8 cellular contexts compared by ENCODE assay signal in genomic region chr2:238426568-238427434, GRCh38. TPM values are rescaled to one million over a fixed set of nuclear protein-coding genes. Genes with fewer than 3 reads are reported as not detected.
DNase-seq lines count a peak whose midpoint lies in the region; ATAC-seq lines count a peak whose summit lies in the region.

Gene ASB1, plus strand, starts transcription at chr2:238426927. Its CDS starts 144 bp downstream, at chr2:238427071.

- peaks cover 47% of the 10 kb centered on the region for H3K79me2 ChIP-seq in ACC112 (ENCODE audit: control insufficient read depth, insufficient read depth, low read length, unreplicated experiment)

- DNase-seq in NCI-H2227 (lab: John Stamatoyannopoulos, UW; ENCODE audit: unreplicated experiment) (peak; percentile 94), cerebellum (ENCODE audit: low spot score) (peak; percentile 83), kidney tubule cell (ENCODE audit: low spot score) (peak; percentile 85)
- peak; percentile 81 for DNase-seq in activated CD4-positive, CD25-positive, alpha-beta regulatory T cell treated with anti-CD3 and anti-CD28 coated beads, Interleukin-2, amount 50 U/mL, for 72 hours
- DNase-seq in stimulated activated CD4-positive, alpha-beta T cell treated with anti-CD3 and anti-CD28 coated beads, Interleukin-1b, Interleukin-23, amount 100 ng/mL, for 4 hours (ENCODE audit: low read depth in 2 of 2) = peak; percentile 71 to 74

- peaks cover 48% of the 10 kb centered on the region for H3K4me1 ChIP-seq in ACC112 (ENCODE audit: control insufficient read depth, insufficient read depth, low read length, unreplicated experiment)

- no peaks in the 10 kb centered on the region for H3K27me3 ChIP-seq in ACC112 (ENCODE audit: insufficient read depth, low read length)

- H3K36me3 ChIP-seq in ACC112 (ENCODE audit: insufficient read depth, low read length) = peaks cover 21% of the 10 kb centered on the region

- H3K4me3 ChIP-seq in ACC112 (ENCODE audit: low read depth, low read length) = peak within 1 kb of the TSS; percentile 89

- H3K27ac ChIP-seq in ACC112 (ENCODE audit: low read depth, low read length) = peak within 1 kb of the TSS; percentile 97

- ATAC-seq in GM18519 (IDR thresholded peaks at IDR 0.05; ENCODE audit: low FRiP score, unreplicated experiment) (peak; percentile 63), HG03045 (IDR thresholded peaks at IDR 0.05; ENCODE audit: unreplicated experiment) (peak; percentile 82)

- peak within 1 kb of the TSS; percentile 16 for H2AFZ ChIP-seq in ACC112 (ENCODE audit: low read length, unreplicated experiment)

RNA-seq across cellular contexts. Expression of gene ASB1, which starts in this region (rescaled TPM):
- 15.9 TPM for total RNA-seq in cerebellum

Comparison
In these comparisons a context has a peak if more than half of its experiments do, and no peak if none do; other contexts are left out.
1. Peak in every context shown above with its lines: DNase-seq, ATAC-seq, H3K4me3 ChIP-seq and H3K27ac ChIP-seq.